Comparison of ENCODE assay signal across 8 cellular contexts in genomic region chr19:11558881-11559828, GRCh38. TPM values are rescaled to one million over a fixed set of nuclear protein-coding genes. Genes with fewer than 3 reads are reported as not detected.
A peak's percentile ranks its signal among the peaks of the same experiment; 100 is the strongest.
DNase-seq lines count a peak whose midpoint lies in the region; ATAC-seq and TF ChIP-seq lines count a peak whose summit lies in the region.

ELOF1 (minus strand) TSS chr19:11559230; CDS start chr19:11554347, 4,883 bp downstream.

- intact Hi-C loops in cardiac septum (cut with DNase I) = no loop called here
- intact Hi-C loops in transverse colon (cut with DNase I; ENCODE audit: low total_unique reads) = no loop called here

- no peak within 1 kb of the TSS for H2BK120ac ChIP-seq in trophoblast cell (ENCODE audit: insufficient read depth, low read length, poor library complexity)

- H3K36me3 ChIP-seq in trophoblast cell (ENCODE audit: control insufficient read depth in 1 of 2, insufficient read depth in 2 of 2, low read length in 2 of 2) (peaks cover 12 to 15% of the 10 kb centered on the region in 2 experiments), transverse colon (no peaks in the 10 kb centered on the region)

- H2AK5ac ChIP-seq in trophoblast cell (ENCODE audit: low read length) = peak within 1 kb of the TSS; percentile 52

- H3K27ac Mint-ChIP-seq in T-cell = peak within 1 kb of the TSS; percentile 85 to 87

- peak within 1 kb of the TSS; percentile 86 to 98 (median 96) for H3K4me3 Mint-ChIP-seq in T-cell

- H3K9ac ChIP-seq in trophoblast cell (ENCODE audit: low read length) = peak within 1 kb of the TSS; percentile 76

- no peaks in the 10 kb centered on the region for H3K27me3 ChIP-seq in trophoblast cell (ENCODE audit: insufficient read depth, low read length)
- H3K27me3 ChIP-seq in transverse colon = no peaks in the 10 kb centered on the region

- CTCF ChIA-PET in T-cell (lab: Charles Lee) = interaction anchor here (0.5 to 1.2 kb wide), 9 partner anchors 9 to 697 kb away, joined by 3 to 6 read pairs (median 3); partner anchors contain the start of gene ECSIT (in 1 of the 2)

- no peak for TF ChIP-seq CTCF in GM12865 (IDR thresholded peaks at IDR 0.05; ENCODE audit: insufficient read depth, low read depth, low read length, missing control alignments)
- peak in 4 of 5 experiments; percentile 23 to 41 (median 34) for TF ChIP-seq CTCF in transverse colon (IDR thresholded peaks at IDR 0.05)

- H3K36me3 Mint-ChIP-seq in T-cell = peaks cover 15% of the 10 kb centered on the region

- no peak for TF ChIP-seq EP300 in transverse colon (IDR thresholded peaks at IDR 0.05; ENCODE audit: low read depth)

- peak within 1 kb of the TSS; percentile 93 for H3K4me2 ChIP-seq in trophoblast cell (ENCODE audit: low read length)

- H3K27ac ChIP-seq in adipose tissue (ENCODE audit: low read depth, low read length) = no peak within 1 kb of the TSS
- no peak within 1 kb of the TSS for H3K27ac ChIP-seq in trophoblast cell (ENCODE audit: low read depth, low read length)
- peak within 1 kb of the TSS; percentile 83 to 90 (median 85) for H3K27ac ChIP-seq in transverse colon

- H3K18ac ChIP-seq in trophoblast cell (ENCODE audit: low read length) = peak within 1 kb of the TSS; percentile 71

- peaks cover 43 to 48% (median 48%) of the 10 kb centered on the region in 3 donors for H3K4me1 Mint-ChIP-seq in T-cell

- H3K4me1 ChIP-seq in trophoblast cell (ENCODE audit: control insufficient read depth in 1 of 2, insufficient read depth in 2 of 2, low read length in 2 of 2) (peaks cover 8 to 9% of the 10 kb centered on the region in 2 experiments), transverse colon (peaks cover 6 to 33% (median 22%) of the 10 kb centered on the region in 4 donors)

- POLR2A ChIA-PET in T-cell (lab: Charles Lee) = interaction anchor here in 1 of 2 donors (0.6 to 0.7 kb wide), 2 partner anchors 12 to 620 kb away, joined by 3 to 7 read pairs; no protein-coding TSS in a partner anchor

- H3K79me1 ChIP-seq in trophoblast cell (ENCODE audit: low read length) = peaks cover 6% of the 10 kb centered on the region

- H3K27me3 Mint-ChIP-seq in T-cell = no peaks in the 10 kb centered on the region

- DNase-seq in GM12865 (ENCODE audit: low read depth) (peak; percentile 99), NCI-H1436 treated with DMSO at 0.1 percent for 48 hours (lab: John Stamatoyannopoulos, UW) (peak; percentile 72), T-cell (peak; percentile 89 to 97 (median 93)), cardiac septum (ENCODE audit: low spot score) (peak; percentile 99), trophoblast cell (peak; percentile 100), transverse colon (peak; percentile 98)

- peak within 1 kb of the TSS; percentile 27 for H4K12ac ChIP-seq in trophoblast cell (ENCODE audit: low read depth, low read length)

- H3K9me3 ChIP-seq in trophoblast cell (ENCODE audit: insufficient read depth, low read depth, low read length) = no peaks in the 10 kb centered on the region
- no peaks in the 10 kb centered on the region for H3K9me3 ChIP-seq in transverse colon

- H3K4me3 ChIP-seq in GM12865 (ENCODE audit: low read depth, low read length) (peak within 1 kb of the TSS; percentile 94), trophoblast cell (ENCODE audit: low read depth, low read length) (peak within 1 kb of the TSS; percentile 92), transverse colon (peak within 1 kb of the TSS; percentile 51 to 83 (median 78))

- H3K23ac ChIP-seq in trophoblast cell (ENCODE audit: low read length) = no peak within 1 kb of the TSS

- H4K91ac ChIP-seq in trophoblast cell (ENCODE audit: low read depth, low read length) = peak within 1 kb of the TSS; percentile 23

- peak within 1 kb of the TSS; percentile 68 for H2AFZ ChIP-seq in trophoblast cell (ENCODE audit: insufficient read depth, low read length, poor library complexity)

- H2BK5ac ChIP-seq in trophoblast cell (ENCODE audit: low read depth, low read length, poor library complexity) = no peak within 1 kb of the TSS

- peak within 1 kb of the TSS; percentile 86 for H4K8ac ChIP-seq in trophoblast cell (ENCODE audit: low read depth, low read length)

- WGBS in adipose tissue, 3 donors = 2 to 4% (median 3%) methylated on average over 50 to 57 of the region's 57 CpGs
- WGBS in trophoblast cell (ENCODE audit: extremely low coverage, insufficient coverage, insufficient read length) = no CpG with 5 or more reads among the region's 57 CpGs
- 1 to 5% methylated on average over 8 to 55 of the region's 57 CpGs for WGBS in transverse colon (ENCODE audit: low coverage in 1 of 2), 2 donors

- peak within 1 kb of the TSS; percentile 72 for H3K14ac ChIP-seq in trophoblast cell (ENCODE audit: low read length)

- no peak within 1 kb of the TSS for H2BK12ac ChIP-seq in trophoblast cell (ENCODE audit: low read length)

- no peaks in the 10 kb centered on the region for H3K9me3 Mint-ChIP-seq in T-cell

- in situ Hi-C loops in transverse colon (cut with MboI; ENCODE audit: low pct_ligation_motif_present in 1 of 4, low pct_unique_long_range_greater_than_20kb in 1 of 4, low sequenced_read_pairs in 3 of 4) = no loop called here

- H3K79me2 ChIP-seq in trophoblast cell (ENCODE audit: control insufficient read depth, insufficient read depth, low read length, poor library complexity) = peaks cover 12% of the 10 kb centered on the region

- peak within 1 kb of the TSS; percentile 85 for H3K4ac ChIP-seq in trophoblast cell (ENCODE audit: low read depth, low read length)

- TF ChIP-seq POLR2A in transverse colon (IDR thresholded peaks at IDR 0.05) = peak; percentile 84

- ATAC-seq in HG02763 (IDR thresholded peaks at IDR 0.05; ENCODE audit: unreplicated experiment) (peak; percentile 77), T-cell (replicated peaks in 1 of 4) (peak; percentile 95 to 97 (median 96))

RNA-seq across cellular contexts. Expression of gene ELOF1, which starts in this region (rescaled TPM):
- total RNA-seq in T-cell (10 to 100 TPM; 38.3 to 48.2 (median 46.6) TPM), cardiac septum (32.1 TPM), transverse colon (10 to 100 TPM; 14.7 to 45.7 (median 37.2) TPM)
- polyA plus RNA-seq in adipose tissue = 10 to 100 TPM; 52.6 to 55.2 (median 55.1) TPM
- 68.7 and 69.1 TPM in 2 replicates for polyA plus RNA-seq in trophoblast cell (2013)

Comparison
In these comparisons a context has a peak if more than half of its experiments do, and no peak if none do; other contexts are left out.
1. H3K27ac ChIP-seq: peak in transverse colon (4 of 4); none in adipose tissue (single experiment) and trophoblast cell (single experiment).
2. Peak in every context shown above with its lines, with median percentiles within 50 percentile points of each other: DNase-seq and H3K4me3 ChIP-seq.